ENCODE assay signal across 8 cellular contexts in the genomic region with DNA sequence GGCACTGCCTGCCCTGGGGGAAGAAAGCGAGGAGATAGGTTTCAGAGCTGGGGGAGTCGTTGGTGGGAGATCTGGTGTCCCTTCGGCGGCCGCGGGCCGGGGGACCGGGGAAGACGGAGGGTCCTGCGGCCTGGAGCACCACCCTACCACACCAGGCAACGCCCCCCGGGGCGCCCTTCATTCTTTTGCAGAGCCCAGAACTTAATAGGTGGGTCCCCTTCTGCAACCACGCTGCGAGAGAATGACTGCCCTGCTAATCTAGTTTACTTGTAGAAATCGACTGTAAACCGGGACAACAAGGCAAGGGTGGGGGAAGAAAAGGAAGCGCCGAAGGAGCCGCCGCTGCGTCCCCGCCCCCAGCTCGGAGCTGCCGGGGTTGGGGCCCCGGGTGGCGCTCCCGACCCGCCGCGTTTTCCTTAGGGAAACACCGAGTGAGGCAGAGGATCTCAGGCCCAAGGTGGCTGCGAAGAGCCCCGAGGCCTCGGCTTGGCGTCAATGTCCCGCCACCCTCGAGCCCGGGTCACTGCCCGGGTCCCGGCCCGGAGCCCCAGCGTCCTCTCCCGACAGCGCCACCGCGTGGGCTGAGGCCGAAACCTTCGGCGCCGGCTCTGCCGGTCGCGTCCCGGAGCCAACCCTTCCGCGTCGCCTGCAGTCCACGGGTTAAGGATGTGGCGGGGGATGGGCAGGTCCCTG. TPM values are rescaled to one million over a fixed set of nuclear protein-coding genes. Genes with fewer than 3 reads are reported as not detected.
DNase-seq lines count a peak whose midpoint lies in the region; ATAC-seq and TF ChIP-seq lines count a peak whose summit lies in the region.

No MANE protein-coding gene starts in this region.

- ATAC-seq in HG03175 (IDR thresholded peaks at IDR 0.05; ENCODE audit: unreplicated experiment) (peak; percentile 35), HG03571 (IDR thresholded peaks at IDR 0.05; ENCODE audit: unreplicated experiment) (no peak)

- H3K4me3 Mint-ChIP-seq in MCF 10A (ENCODE audit: unreplicated experiment), result peak overlapping the region; percentile 68

- CTCF ChIA-PET in MCF 10A (lab: Yijun Ruan, JAX), result interaction anchor here (0.6 to 4.1 kb wide), 21 partner anchors 8 to 1148 kb away, joined by 3 to 18 read pairs (median 3); no protein-coding TSS in a partner anchor

- H3K4me3 ChIP-seq in Peyer's patch (peak overlapping the region; percentile 29 to 91 (median 58)), iPS-18c (ENCODE audit: insufficient read depth, low read depth, low read length) (peak overlapping the region; percentile 64), sigmoid colon (peak overlapping the region; percentile 14 to 46 (median 34))

- H3K9me3 ChIP-seq in Peyer's patch, result peaks cover 0 to 23% (median 0%) of the 10 kb centered on the region in 4 donors
- H3K9me3 ChIP-seq in iPS-18c (ENCODE audit: control insufficient read depth, insufficient read depth, low read length), result no peaks in the 10 kb centered on the region
- H3K9me3 ChIP-seq in sigmoid colon, result peaks cover 0 to 3% (median 0%) of the 10 kb centered on the region in 4 donors

- peaks cover 36% of the 10 kb centered on the region for H3K27me3 Mint-ChIP-seq in MCF 10A (ENCODE audit: insufficient read depth, unreplicated experiment)

- no peaks in the 10 kb centered on the region for H3K4me1 Mint-ChIP-seq in MCF 10A (ENCODE audit: insufficient read depth, unreplicated experiment)

- BruUV-seq in MCF 10A (replicated peaks; lab: Mats Ljungman, UMichigan), result no TSS peak

- TF ChIP-seq POLR2A in Peyer's patch (IDR thresholded peaks at IDR 0.05), result peak; percentile 50 to 58
- TF ChIP-seq POLR2A in sigmoid colon (IDR thresholded peaks at IDR 0.05), result no peak

- intact Hi-C loops in MCF 10A (cut with micrococcal nuclease) (loop anchor here (1.0 kb wide), 2 partner anchors 202 to 443 kb away; no protein-coding TSS in a partner anchor), sigmoid colon (cut with DNase I) (loop anchor here (10.0 kb wide), 2 partner anchors 282 to 1658 kb away; partner anchors contain the start of gene PLCL1)

- peaks cover 0 to 43% of the 10 kb centered on the region in 2 donors for H3K27me3 ChIP-seq in Peyer's patch
- H3K27me3 ChIP-seq in sigmoid colon, result peaks cover 65 to 86% (median 80%) of the 10 kb centered on the region in 3 donors

- H3K4me1 ChIP-seq in Peyer's patch (peaks cover 0 to 23% (median 3%) of the 10 kb centered on the region in 4 donors), sigmoid colon (peaks cover 0 to 41% (median 36%) of the 10 kb centered on the region in 4 donors)

- H3K9me3 Mint-ChIP-seq in MCF 10A (ENCODE audit: unreplicated experiment), result no peaks in the 10 kb centered on the region

- no peak overlapping the region for H3K27ac Mint-ChIP-seq in MCF 10A (ENCODE audit: low read depth, unreplicated experiment)

- peak; percentile 7 for DNase-seq in NCI-H2107 treated with DMSO at 0.1 percent for 48 hours (lab: John Stamatoyannopoulos, UW; ENCODE audit: unreplicated experiment)
- DNase-seq in NCI-H2107 (lab: John Stamatoyannopoulos, UW), result no peak
- peak in 2 of 3 donors; percentile 89 to 96 for DNase-seq in Peyer's patch
- peak; percentile 70 for DNase-seq in MCF 10A (ENCODE audit: unreplicated experiment)
- peak; percentile 70 for DNase-seq in sigmoid colon

- no peak for TF ChIP-seq EP300 in sigmoid colon (IDR thresholded peaks at IDR 0.05)

- H3K27ac ChIP-seq in Peyer's patch, result peak overlapping the region in 3 of 4 donors; percentile 68 to 87 (median 77)
- no peak overlapping the region for H3K27ac ChIP-seq in sigmoid colon

- 0 to 1% methylated on average over 60 of the region's 60 CpGs for WGBS in sigmoid colon, 2 donors

- no peaks in the 10 kb centered on the region for H3K36me3 Mint-ChIP-seq in MCF 10A (ENCODE audit: insufficient read depth, unreplicated experiment)

- TF ChIP-seq CTCF in Peyer's patch (IDR thresholded peaks at IDR 0.05) (peak in 4 of 6 experiments; percentile 53 to 89 (median 85)), MCF 10A (IDR thresholded peaks at IDR 0.05; ENCODE audit: unreplicated experiment) (peak; percentile 87), sigmoid colon (IDR thresholded peaks at IDR 0.05) (peak in 3 of 4 experiments; percentile 44 to 71 (median 60))

- H3K36me3 ChIP-seq in Peyer's patch (no peaks in the 10 kb centered on the region), sigmoid colon (no peaks in the 10 kb centered on the region)

- POLR2A ChIA-PET in MCF 10A (lab: Yijun Ruan, JAX), result no interaction called here

RNA-seq across cellular contexts. Expression of gene SATB2, which starts 5.4 kb away (rescaled TPM):
- total RNA-seq in Peyer's patch, result 100 to 1,000 TPM in 1 of 4 donors, 10 to 100 TPM in 3; 62.0 to 104 (median 91.1) TPM
- total RNA-seq in MCF 10A (2022), result 16.5 and 22.2 TPM in 2 replicates
- 1 to 10 TPM in 3 of 4 donors, under 1 TPM in 1; 0.95 to 5.8 (median 2.2) TPM for total RNA-seq in sigmoid colon
- polyA plus RNA-seq in sigmoid colon, result 10 to 100 TPM; 28.2 to 43.7 (median 34.2) TPM

Comparison
In these comparisons a context has a peak if more than half of its experiments do, and no peak if none do; other contexts are left out.
1. H3K27ac ChIP-seq: peak in Peyer's patch (3 of 4); none in sigmoid colon (0 of 4).
2. POLR2A ChIP-seq: peak in Peyer's patch (2 of 2); none in sigmoid colon (0 of 2).
3. Peak in every context shown above with its lines, with median percentiles within 50 percentile points of each other: H3K4me3 ChIP-seq and CTCF ChIP-seq.